17 cellular contexts compared by ENCODE assay signal in genomic region chr9:38652044-38652443, GRCh38. TPM values are rescaled to one million over a fixed set of nuclear protein-coding genes. Genes with fewer than 3 reads are reported as not detected.
"Had no signal": no experiment of that assay in that cellular context is flagged by ENCODE, and none has a peak within 500 bp of the region (broad histone marks: within the 10 kb centered on the region; RNA-seq: fewer than 3 reads in every experiment).

No MANE protein-coding gene starts in this region.

- H3K27ac ChIP-seq: body of pancreas, pancreas, sigmoid colon, thoracic aorta, upper lobe of right lung had no signal

- H3K4me3 ChIP-seq: body of pancreas, pancreas, sigmoid colon, thoracic aorta, upper lobe of right lung had no signal

- H3K36me3 ChIP-seq: pancreas, sigmoid colon, thoracic aorta, upper lobe of right lung had no signal

- H3K27me3 ChIP-seq: body of pancreas, pancreas, sigmoid colon, upper lobe of right lung had no signal

- DNase-seq: activated B cell treated with CpG ODN at 0.5 μM for 24 hours; activated CD4-positive, alpha-beta T cell treated with anti-CD3 and anti-CD28 coated beads for 48 hours; activated CD8-positive, alpha-beta T cell treated with anti-CD3 and anti-CD28 coated beads for 36 hours; activated naive CD4-positive, alpha-beta T cell; activated naive CD8-positive, alpha-beta T cell treated with anti-CD3 and anti-CD28 coated beads, Interleukin-2, amount 10 ng/mL, durations not matched to agents 7 days and 5 days; activated T-cell treated with anti-CD3 and anti-CD28 coated beads, Interleukin-2, amount 50 U/mL, for 1 hour; body of pancreas; cortex of kidney; erythroblast; mesendoderm; naive thymus-derived CD8-positive, alpha-beta T cell; pancreas; sigmoid colon; stimulated activated CD4-positive, alpha-beta T cell treated with anti-CD3 and anti-CD28 coated beads, Interleukin-4, amount 100 ng/mL, for 24 hours; T-helper 9 cell; upper lobe of right lung had no signal

- H3K9me3 ChIP-seq: body of pancreas, pancreas, sigmoid colon, thoracic aorta, upper lobe of right lung had no signal

- ATAC-seq: activated CD8-positive, alpha-beta T cell treated with anti-CD3 and anti-CD28 coated beads for 36 hours; body of pancreas; naive thymus-derived CD8-positive, alpha-beta T cell; pancreas; upper lobe of right lung had no signal

- H3K4me1 ChIP-seq: body of pancreas, pancreas, sigmoid colon, upper lobe of right lung had no signal

RNA-seq across cellular contexts. Expression of gene ANKRD18A, which starts 31.6 kb away (rescaled TPM):
- total RNA-seq: activated B cell treated with CpG ODN at 0.5 μM for 24 hours, thoracic aorta had no signal
